2 cellular contexts compared by ENCODE assay signal in genomic region chr17:42274273-42274542, GRCh38.
TF ChIP-seq lines count a peak whose summit lies in the region.

No MANE protein-coding gene starts in this region.

TF ChIP-seq in GM12878, 131 proteins besides CTCF, POLR2A, EP300 and RAD21:
- no peak for TF ChIP-seq TAF1 (IDR thresholded peaks at IDR 0.05; ENCODE audit: borderline replicate concordance, low read depth, low read length)
- TF ChIP-seq EZH2 (IDR thresholded peaks at IDR 0.05; ENCODE audit: borderline replicate concordance, control insufficient read depth, low read depth, low read length) = no peak
- no peak for TF ChIP-seq BCL11A (IDR thresholded peaks at IDR 0.05; ENCODE audit: low read depth, low read length)
- no peak for TF ChIP-seq FOS (IDR thresholded peaks at IDR 0.05; ENCODE audit: borderline replicate concordance, extremely low read depth, insufficient read length)
- no peak for TF ChIP-seq HCFC1 (IDR thresholded peaks at IDR 0.05; ENCODE audit: low read length)
- TF ChIP-seq, protein P1, sequence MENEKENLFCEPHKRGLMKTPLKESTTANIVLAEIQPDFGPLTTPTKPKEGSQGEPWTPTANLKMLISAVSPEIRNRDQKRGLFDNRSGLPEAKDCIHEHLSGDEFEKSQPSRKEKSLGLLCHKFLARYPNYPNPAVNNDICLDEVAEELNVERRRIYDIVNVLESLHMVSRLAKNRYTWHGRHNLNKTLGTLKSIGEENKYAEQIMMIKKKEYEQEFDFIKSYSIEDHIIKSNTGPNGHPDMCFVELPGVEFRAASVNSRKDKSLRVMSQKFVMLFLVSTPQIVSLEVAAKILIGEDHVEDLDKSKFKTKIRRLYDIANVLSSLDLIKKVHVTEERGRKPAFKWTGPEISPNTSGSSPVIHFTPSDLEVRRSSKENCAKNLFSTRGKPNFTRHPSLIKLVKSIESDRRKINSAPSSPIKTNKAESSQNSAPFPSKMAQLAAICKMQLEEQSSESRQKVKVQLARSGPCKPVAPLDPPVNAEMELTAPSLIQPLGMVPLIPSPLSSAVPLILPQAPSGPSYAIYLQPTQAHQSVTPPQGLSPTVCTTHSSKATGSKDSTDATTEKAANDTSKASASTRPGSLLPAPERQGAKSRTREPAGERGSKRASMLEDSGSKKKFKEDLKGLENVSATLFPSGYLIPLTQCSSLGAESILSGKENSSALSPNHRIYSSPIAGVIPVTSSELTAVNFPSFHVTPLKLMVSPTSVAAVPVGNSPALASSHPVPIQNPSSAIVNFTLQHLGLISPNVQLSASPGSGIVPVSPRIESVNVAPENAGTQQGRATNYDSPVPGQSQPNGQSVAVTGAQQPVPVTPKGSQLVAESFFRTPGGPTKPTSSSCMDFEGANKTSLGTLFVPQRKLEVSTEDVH (IDR thresholded peaks at IDR 0.05; ENCODE audit: low read depth, partially characterized antibody) = no peak
- no peak for TF ChIP-seq MTA2 (IDR thresholded peaks at IDR 0.05; ENCODE audit: low read depth)
- TF ChIP-seq ZNF207 (IDR thresholded peaks at IDR 0.05; ENCODE audit: borderline replicate concordance) = no peak
- no peak for TF ChIP-seq SUZ12 (IDR thresholded peaks at IDR 0.05; ENCODE audit: unreplicated experiment)
- no peak for TF ChIP-seq ZNF274 (IDR thresholded peaks at IDR 0.05; ENCODE audit: insufficient read depth, insufficient read length)
- no peak for TF ChIP-seq HDGF (IDR thresholded peaks at IDR 0.05)
- TF ChIP-seq JUND (IDR thresholded peaks at IDR 0.05; ENCODE audit: low read depth, low read length) = no peak
- TF ChIP-seq USF2 (IDR thresholded peaks at IDR 0.05; ENCODE audit: borderline replicate concordance, low read depth, low read length) = no peak
- no peak for TF ChIP-seq GATAD2B (conservative IDR thresholded peaks at IDR 0.05; ENCODE audit: low read depth)

TF ChIP-seq in neural cell, 6 proteins besides CTCF, POLR2A, EP300 and RAD21:
- TF ChIP-seq TAF1 (IDR thresholded peaks at IDR 0.05; ENCODE audit: low read depth) (no peak), SMC3 (conservative IDR thresholded peaks at IDR 0.05; ENCODE audit: poor library complexity) (no peak), POLR2AphosphoS5 (IDR thresholded peaks at IDR 0.05) (no peak), EZH2 (IDR thresholded peaks at IDR 0.05; ENCODE audit: borderline replicate concordance, insufficient read depth, low read length, poor library complexity, severe bottlenecking) (no peak), REST (IDR thresholded peaks at IDR 0.05; ENCODE audit: borderline replicate concordance) (no peak), MXI1 (conservative IDR thresholded peaks at IDR 0.05; ENCODE audit: poor library complexity, severe bottlenecking) (no peak)
